ENCODE assay signal across 23 cellular contexts in genomic region chrX:42535233-42535632, GRCh38.
"Had no signal": no experiment of that assay in that cellular context is flagged by ENCODE, and none has a peak within 500 bp of the region (broad histone marks: within the 10 kb centered on the region; RNA-seq: fewer than 3 reads in every experiment).

No MANE protein-coding gene starts in this region.

- FAIRE-seq: HTR-8/SVneo, RCC 7860 had no signal

- H3K27ac ChIP-seq: HL-60, SJSA1 had no signal

- H3K4me2 ChIP-seq: SK-N-SH had no signal

- H3K9ac ChIP-seq: SK-N-SH had no signal

- DNase-seq: KBM-7, MV-4-11, NCI-H1048, NCI-H1105, NCI-H1417, NCI-H1436 treated with DMSO at 0.1 percent for 48 hours, NCI-H1694, NCI-H187 treated with DMSO at 0.1 percent for 48 hours, NCI-H2029 treated with DMSO at 0.1 percent for 48 hours, NCI-H2107, NCI-H2227 treated with DMSO at 0.1 percent for 48 hours, NCI-H524 treated with DMSO at 0.1 percent for 48 hours, NCI-H69, NCI-H774, Right ventricle myocardium superior, RPMI8226, SIG-M5, SK-N-SH, SW 1271 had no signal

- H3K27me3 ChIP-seq: SJSA1 had no signal

- H3K4me3 ChIP-seq: SJSA1 had no signal

- H3K4me1 ChIP-seq: SJSA1 had no signal

- H3K9me3 ChIP-seq: SJSA1, SK-N-SH had no signal

- H3K36me3 ChIP-seq: SJSA1 had no signal
